19 cellular contexts compared by ENCODE assay signal in genomic region chr10:131920693-131921092, GRCh38. TPM values are rescaled to one million over a fixed set of nuclear protein-coding genes. Genes with fewer than 3 reads are reported as not detected.
DNase-seq lines count a peak whose midpoint lies in the region; ATAC-seq and TF ChIP-seq lines count a peak whose summit lies in the region.
"Had no signal": no experiment of that assay in that cellular context is flagged by ENCODE, and none has a peak within 500 bp of the region (broad histone marks: within the 10 kb centered on the region; RNA-seq: fewer than 3 reads in every experiment).

No MANE protein-coding gene starts in this region.

- ATAC-seq in activated CD8-positive, alpha-beta T cell treated with anti-CD3 and anti-CD28 coated beads for 36 hours, result no peak
- no peak for ATAC-seq in activated CD8-positive, alpha-beta T cell treated with anti-CD3 and anti-CD28 coated beads, Interleukin-2, amount 10 ng/mL, durations not matched to agents 7 days and 5 days
- peak; percentile 4 for ATAC-seq in HG02870 (IDR thresholded peaks at IDR 0.05; ENCODE audit: unreplicated experiment)
- no peak for ATAC-seq in effector memory CD8-positive, alpha-beta T cell (replicated peaks)
- ATAC-seq in HG02763 (IDR thresholded peaks at IDR 0.05; ENCODE audit: unreplicated experiment), result no peak
- ATAC-seq: gastrocnemius medialis had no signal

- DNase-seq in activated CD8-positive, alpha-beta T cell treated with anti-CD3 and anti-CD28 coated beads for 36 hours, result no peak
- no peak for DNase-seq in activated CD8-positive, alpha-beta T cell treated with anti-CD3 and anti-CD28 coated beads, Interleukin-2, amount 10 ng/mL, durations not matched to agents 7 days and 5 days
- no peak for DNase-seq in effector memory CD8-positive, alpha-beta T cell
- DNase-seq in sigmoid colon (peak; percentile 18), kidney glomerular epithelial cell (lab: John Stamatoyannopoulos, UW) (no peak), HT-29 (ENCODE audit: low spot score) (no peak)
- DNase-seq: central memory CD4-positive, alpha-beta T cell; erythroblast; gastrocnemius medialis; HFFc6; KBM-7; mesenchymal stem cell; NCI-H1694; stimulated activated CD4-positive, alpha-beta T cell treated with anti-CD3 and anti-CD28 coated beads, Interleukin-2, amount 100 ng/mL, for 48 hours; T1000 had no signal

- H3K36me3 Mint-ChIP-seq in activated CD8-positive, alpha-beta T cell treated with anti-CD3 and anti-CD28 coated beads for 36 hours (ENCODE audit: low read depth), result peaks cover 57% of the 10 kb centered on the region
- H3K36me3 Mint-ChIP-seq in activated CD8-positive, alpha-beta T cell treated with anti-CD3 and anti-CD28 coated beads, Interleukin-2, amount 10 ng/mL, durations not matched to agents 7 days and 5 days (ENCODE audit: low read depth), result peaks cover 45% of the 10 kb centered on the region
- peaks cover 31% of the 10 kb centered on the region for H3K36me3 Mint-ChIP-seq in effector memory CD8-positive, alpha-beta T cell (ENCODE audit: insufficient read depth)

- TF ChIP-seq CTCF in activated CD8-positive, alpha-beta T cell treated with anti-CD3 and anti-CD28 coated beads for 36 hours (IDR thresholded peaks at IDR 0.05), result no peak
- TF ChIP-seq CTCF in sigmoid colon (IDR thresholded peaks at IDR 0.05), result no peak

- H3K4me1 Mint-ChIP-seq in activated CD8-positive, alpha-beta T cell treated with anti-CD3 and anti-CD28 coated beads for 36 hours (ENCODE audit: low read depth), result peaks cover 70% of the 10 kb centered on the region
- peaks cover 10% of the 10 kb centered on the region for H3K4me1 Mint-ChIP-seq in activated CD8-positive, alpha-beta T cell treated with anti-CD3 and anti-CD28 coated beads, Interleukin-2, amount 10 ng/mL, durations not matched to agents 7 days and 5 days (ENCODE audit: low read depth)
- peaks cover 49 to 56% of the 10 kb centered on the region in 2 donors for H3K4me1 Mint-ChIP-seq in effector memory CD8-positive, alpha-beta T cell (ENCODE audit: low read depth in 2 of 2)

- intact Hi-C loops in activated CD8-positive, alpha-beta T cell treated with anti-CD3 and anti-CD28 coated beads for 36 hours (cut with micrococcal nuclease), result no loop called here
- intact Hi-C loops in sigmoid colon (cut with DNase I), result no loop called here

- no peak overlapping the region for H3K4me3 ChIP-seq in sigmoid colon
- H3K4me3 ChIP-seq: gastrocnemius medialis, skin epidermis had no signal

- H3K27me3 Mint-ChIP-seq in activated CD8-positive, alpha-beta T cell treated with anti-CD3 and anti-CD28 coated beads for 36 hours, result no peaks in the 10 kb centered on the region
- no peaks in the 10 kb centered on the region for H3K27me3 Mint-ChIP-seq in activated CD8-positive, alpha-beta T cell treated with anti-CD3 and anti-CD28 coated beads, Interleukin-2, amount 10 ng/mL, durations not matched to agents 7 days and 5 days (ENCODE audit: low read depth)
- no peaks in the 10 kb centered on the region for H3K27me3 Mint-ChIP-seq in effector memory CD8-positive, alpha-beta T cell
- H3K27me3 Mint-ChIP-seq: progenitor cell of endocrine pancreas had no signal

- no peak overlapping the region for H3K27ac ChIP-seq in sigmoid colon
- H3K27ac ChIP-seq: skin epidermis had no signal

- H3K27ac Mint-ChIP-seq in activated CD8-positive, alpha-beta T cell treated with anti-CD3 and anti-CD28 coated beads for 36 hours, result peak overlapping the region; percentile 78
- H3K27ac Mint-ChIP-seq in activated CD8-positive, alpha-beta T cell treated with anti-CD3 and anti-CD28 coated beads, Interleukin-2, amount 10 ng/mL, durations not matched to agents 7 days and 5 days, result no peak overlapping the region
- peak overlapping the region; percentile 42 to 71 for H3K27ac Mint-ChIP-seq in effector memory CD8-positive, alpha-beta T cell
- H3K27ac Mint-ChIP-seq: HFFc6 had no signal

- no peak for TF ChIP-seq POLR2A in sigmoid colon (IDR thresholded peaks at IDR 0.05)

- no peaks in the 10 kb centered on the region for H3K27me3 ChIP-seq in sigmoid colon
- H3K27me3 ChIP-seq: gastrocnemius medialis had no signal

- CTCF ChIA-PET in activated CD8-positive, alpha-beta T cell treated with anti-CD3 and anti-CD28 coated beads for 36 hours (lab: Charles Lee), result no interaction called here
- CTCF ChIA-PET in activated CD8-positive, alpha-beta T cell treated with anti-CD3 and anti-CD28 coated beads, Interleukin-2, amount 10 ng/mL, durations not matched to agents 7 days and 5 days (lab: Charles Lee), result no interaction called here

- H3K9me3 Mint-ChIP-seq in activated CD8-positive, alpha-beta T cell treated with anti-CD3 and anti-CD28 coated beads for 36 hours, result peaks cover 41% of the 10 kb centered on the region
- H3K9me3 Mint-ChIP-seq in activated CD8-positive, alpha-beta T cell treated with anti-CD3 and anti-CD28 coated beads, Interleukin-2, amount 10 ng/mL, durations not matched to agents 7 days and 5 days (ENCODE audit: insufficient read depth), result peaks cover 9% of the 10 kb centered on the region
- no peaks in the 10 kb centered on the region for H3K9me3 Mint-ChIP-seq in effector memory CD8-positive, alpha-beta T cell

- 84 to 92% methylated on average over 5 of the region's 5 CpGs for WGBS in sigmoid colon, 2 donors

- peaks cover 0 to 2% (median 0%) of the 10 kb centered on the region in 4 donors for H3K9me3 ChIP-seq in sigmoid colon
- H3K9me3 ChIP-seq: gastrocnemius medialis had no signal

- no peaks in the 10 kb centered on the region for H3K4me1 ChIP-seq in sigmoid colon

- no peak overlapping the region for H3K4me3 Mint-ChIP-seq in activated CD8-positive, alpha-beta T cell treated with anti-CD3 and anti-CD28 coated beads for 36 hours
- H3K4me3 Mint-ChIP-seq in activated CD8-positive, alpha-beta T cell treated with anti-CD3 and anti-CD28 coated beads, Interleukin-2, amount 10 ng/mL, durations not matched to agents 7 days and 5 days, result no peak overlapping the region
- H3K4me3 Mint-ChIP-seq in effector memory CD8-positive, alpha-beta T cell, result no peak overlapping the region
- H3K4me3 Mint-ChIP-seq: HFFc6 had no signal

- POLR2A ChIA-PET in activated CD8-positive, alpha-beta T cell treated with anti-CD3 and anti-CD28 coated beads for 36 hours (lab: Charles Lee), result no interaction called here
- POLR2A ChIA-PET in activated CD8-positive, alpha-beta T cell treated with anti-CD3 and anti-CD28 coated beads, Interleukin-2, amount 10 ng/mL, durations not matched to agents 7 days and 5 days (lab: Charles Lee), result no interaction called here

- TF ChIP-seq EP300 in sigmoid colon (IDR thresholded peaks at IDR 0.05), result no peak

- no peaks in the 10 kb centered on the region for H3K36me3 ChIP-seq in sigmoid colon
- H3K36me3 ChIP-seq: gastrocnemius medialis had no signal

RNA-seq across cellular contexts. Expression of gene PPP2R2D, which starts 19.9 kb away (rescaled TPM):
- total RNA-seq in activated CD8-positive, alpha-beta T cell treated with anti-CD3 and anti-CD28 coated beads for 36 hours, result 10 to 100 TPM; 31.6 to 32.3 TPM
- total RNA-seq in activated CD8-positive, alpha-beta T cell treated with anti-CD3 and anti-CD28 coated beads, Interleukin-2, amount 10 ng/mL, durations not matched to agents 7 days and 5 days, result 10 to 100 TPM; 36.5 to 37.5 TPM
- 10 to 100 TPM; 22.7 to 44.0 (median 34.6) TPM for total RNA-seq in sigmoid colon
- 10 to 100 TPM; 18.4 to 23.8 (median 22.8) TPM for polyA plus RNA-seq in sigmoid colon
- total RNA-seq in HT-29 (2014; rRNA removed; shearing (Covaris generic)), result 30.3 and 37.5 TPM in 2 replicates
